15 cellular contexts compared by ENCODE assay signal in the genomic region with DNA sequence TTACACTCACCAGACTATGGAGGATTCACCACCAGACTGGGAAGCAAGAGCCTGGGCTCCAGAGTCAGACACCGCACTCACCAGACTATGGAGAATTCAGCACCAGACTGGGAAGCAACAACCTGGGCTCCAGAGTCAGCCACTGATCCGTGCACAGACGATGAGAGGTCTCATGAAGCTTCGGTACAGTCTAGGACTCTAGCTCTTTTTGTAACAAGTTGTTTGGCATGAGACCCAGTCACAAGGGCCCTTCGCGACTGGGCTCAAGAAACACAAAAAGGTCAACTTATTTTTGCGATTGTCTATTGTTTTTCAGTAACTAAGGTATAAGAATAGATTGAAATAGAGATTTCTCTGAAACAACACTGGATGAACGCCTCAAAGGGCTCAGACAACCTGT.
A peak's percentile ranks its signal among the peaks of the same experiment; 100 is the strongest.
DNase-seq lines count a peak whose midpoint lies in the region.
"Had no signal": no experiment of that assay in that cellular context is flagged by ENCODE, and none has a peak within 500 bp of the region (broad histone marks: within the 10 kb centered on the region; RNA-seq: fewer than 3 reads in every experiment).

No MANE protein-coding gene starts in this region.

- DNase-seq in DMS53 (lab: John Stamatoyannopoulos, UW) (peak; percentile 38), DMS53 treated with DMSO at 0.1 percent for 48 hours (lab: John Stamatoyannopoulos, UW; ENCODE audit: unreplicated experiment) (no peak), kidney tubule cell (ENCODE audit: low spot score) (peak; percentile 11), NCI-H187 (lab: John Stamatoyannopoulos, UW) (no peak)
- DNase-seq in activated CD4-positive, alpha-beta T cell treated with anti-CD3 and anti-CD28 coated beads for 48 hours = no peak
- DNase-seq: AML-193; CD4-positive, alpha-beta T cell; CD8-positive, alpha-beta T cell; COR-L47; DMS 273 treated with DMSO at 0.1 percent for 48 hours; DMS153; DMS79; DND-41; EL; GDM1 had no signal

Comparison
In these comparisons a context has a peak if more than half of its experiments do, and no peak if none do; other contexts are left out.
1. DNase-seq: peak in DMS53 (single experiment) and kidney tubule cell (single experiment); none in DMS53 treated with DMSO at 0.1 percent for 48 hours (single experiment), activated CD4-positive, alpha-beta T cell treated with anti-CD3 and anti-CD28 coated beads for 48 hours (single experiment) and NCI-H187 (0 of 2).